Comparison of ENCODE assay signal across 8 cellular contexts in genomic region chr2:159797468-159798375, GRCh38. TPM values are rescaled to one million over a fixed set of nuclear protein-coding genes. Genes with fewer than 3 reads are reported as not detected.
DNase-seq lines count a peak whose midpoint lies in the region; ATAC-seq and TF ChIP-seq lines count a peak whose summit lies in the region.

A gene with protein sequence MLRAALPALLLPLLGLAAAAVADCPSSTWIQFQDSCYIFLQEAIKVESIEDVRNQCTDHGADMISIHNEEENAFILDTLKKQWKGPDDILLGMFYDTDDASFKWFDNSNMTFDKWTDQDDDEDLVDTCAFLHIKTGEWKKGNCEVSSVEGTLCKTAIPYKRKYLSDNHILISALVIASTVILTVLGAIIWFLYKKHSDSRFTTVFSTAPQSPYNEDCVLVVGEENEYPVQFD (minus strand): TSS chr2:159798208. CDS start chr2:159798198, 10 bp downstream.

- TF ChIP-seq CTCF in HL-60 (IDR thresholded peaks at IDR 0.05; ENCODE audit: insufficient read depth, low read length) (no peak), WI38 (IDR thresholded peaks at IDR 0.05; ENCODE audit: low read depth, low read length) (no peak), colonic mucosa (IDR thresholded peaks at IDR 0.05) (no peak)

- no peaks in the 10 kb centered on the region for H3K9me3 ChIP-seq in colonic mucosa

- no peaks in the 10 kb centered on the region for H3K27me3 ChIP-seq in HL-60 (ENCODE audit: insufficient read depth, poor library complexity, severe bottlenecking)
- H3K27me3 ChIP-seq in colonic mucosa = no peaks in the 10 kb centered on the region

- H3K9ac ChIP-seq in colonic mucosa (ENCODE audit: low read depth in 2 of 2, low read length in 2 of 2) = peak within 1 kb of the TSS; percentile 82 to 86

- no peaks in the 10 kb centered on the region for H3K36me3 ChIP-seq in colonic mucosa

- intact Hi-C loops in colonic mucosa (cut with DNase I) = no loop called here

- H3K4me1 ChIP-seq in colonic mucosa = no peaks in the 10 kb centered on the region

- H3K4me3 ChIP-seq in HL-60 (replicated peaks; ENCODE audit: insufficient read depth, low read length) (peak within 1 kb of the TSS; percentile 73), WI38 (ENCODE audit: low read depth, low read length) (peak within 1 kb of the TSS; percentile 82), colonic mucosa (peak within 1 kb of the TSS; percentile 80)

- H3K27ac ChIP-seq in HL-60 (replicated peaks) = peak within 1 kb of the TSS; percentile 91
- peak within 1 kb of the TSS; percentile 77 for H3K27ac ChIP-seq in colonic mucosa

- ATAC-seq in GM19397 (IDR thresholded peaks at IDR 0.05; ENCODE audit: unreplicated experiment) (peak; percentile 78), left lobe of liver (peak; percentile 86)

- DNase-seq in COLO668 (lab: John Stamatoyannopoulos, UW; ENCODE audit: unreplicated experiment) (peak; percentile 72), HL-60 (ENCODE audit: low read depth in 1 of 2, low spot score in 1 of 2) (peak; percentile 41 to 80), colonic mucosa (peak; percentile 76), left lobe of liver (ENCODE audit: low spot score) (peak; percentile 91), OCI-M1 (lab: John Stamatoyannopoulos, UW) (no peak)
- DNase-seq in stimulated activated CD4-positive, alpha-beta T cell treated with anti-CD3 and anti-CD28 coated beads, Interleukin-2, amount 100 ng/mL, for 24 hours = peak; percentile 45 to 62

RNA-seq across cellular contexts. Expression of the gene that starts here (rescaled TPM):
- 10 to 100 TPM in 1 of 2 donors, 1 to 10 TPM in 1; 8.5 to 15.1 TPM for total RNA-seq in colonic mucosa
- 98.8 TPM for total RNA-seq in left lobe of liver
